In genomic region chr17:55520402-55520801, GRCh38 we compare ENCODE assay signal across 26 cellular contexts. TPM values are rescaled to one million over a fixed set of nuclear protein-coding genes. Genes with fewer than 3 reads are reported as not detected.
DNase-seq lines count a peak whose midpoint lies in the region; ATAC-seq and TF ChIP-seq lines count a peak whose summit lies in the region.
"Had no signal": no experiment of that assay in that cellular context is flagged by ENCODE, and none has a peak within 500 bp of the region (broad histone marks: within the 10 kb centered on the region; RNA-seq: fewer than 3 reads in every experiment).

No MANE protein-coding gene starts in this region.

- no peaks in the 10 kb centered on the region for H3K9me3 ChIP-seq in mammary epithelial cell (replicated peaks; ENCODE audit: insufficient read depth, low read length)
- no peaks in the 10 kb centered on the region for H3K9me3 ChIP-seq in breast epithelium
- no peaks in the 10 kb centered on the region for H3K9me3 ChIP-seq in BLaER1 treated with 17β-estradiol and CSF1 and Interleukin-3, amounts not matched to agents 10 nM and 100 nM (replicated peaks in 1 of 11)
- H3K9me3 ChIP-seq in Karpas-422 (ENCODE audit: low read length) = no peaks in the 10 kb centered on the region
- no peaks in the 10 kb centered on the region for H3K9me3 ChIP-seq in left ventricle myocardium inferior (replicated peaks)
- H3K9me3 ChIP-seq: A549, BE2C, BLaER1, Caco-2 had no signal

- H3K4me1 ChIP-seq in mammary epithelial cell (ENCODE audit: insufficient read depth, low read length) (no peaks in the 10 kb centered on the region), breast epithelium (no peaks in the 10 kb centered on the region), Karpas-422 (ENCODE audit: low read length) (peaks cover 11% of the 10 kb centered on the region), left ventricle myocardium inferior (no peaks in the 10 kb centered on the region)
- peaks cover 0 to 25% (median 12%) of the 10 kb centered on the region in 10 experiments; a peak in 11 of 20 replicates for H3K4me1 ChIP-seq in BLaER1 treated with 17β-estradiol and CSF1 and Interleukin-3, amounts not matched to agents 10 nM and 100 nM
- H3K4me1 ChIP-seq: A549, BE2C, BLaER1, Caco-2 had no signal

- no peak for TF ChIP-seq CTCF in mammary epithelial cell (conservative IDR thresholded peaks at IDR 0.05 in 1 of 2, IDR thresholded peaks at IDR 0.05 in 1 of 2; ENCODE audit: extremely low read depth in 1 of 2, insufficient read depth in 1 of 2, low read depth in 1 of 2, low read length in 2 of 2)
- no peak for TF ChIP-seq CTCF in breast epithelium (IDR thresholded peaks at IDR 0.05)
- TF ChIP-seq CTCF in WTC11 (IDR thresholded peaks at IDR 0.05) = no peak
- TF ChIP-seq CTCF in left ventricle myocardium inferior (IDR thresholded peaks at IDR 0.05; ENCODE audit: borderline replicate concordance) = no peak

- H3K9me3 Mint-ChIP-seq in WTC11 = no peaks in the 10 kb centered on the region
- H3K9me3 Mint-ChIP-seq: CD4-positive, alpha-beta T cell; CD8-positive, alpha-beta T cell had no signal

- BruUV-seq in mammary epithelial cell (replicated peaks; lab: Mats Ljungman, UMichigan) = no TSS peak

- DNase-seq in mammary epithelial cell (peak; percentile 75), breast epithelium (ENCODE audit: low spot score in 2 of 2) (no peak), Karpas-422 (peak; percentile 16), WTC11 (ENCODE audit: low spot score) (no peak), NCI-H774 (lab: John Stamatoyannopoulos, UW) (no peak), left ventricle myocardium inferior (no peak)
- DNase-seq: BE2C; Caco-2; CD4-positive, alpha-beta T cell; CD8-positive, alpha-beta T cell; DMS 273 treated with DMSO at 0.1 percent for 48 hours; DMS153; DMS53; DMS79; DND-41; EL; GDM1 had no signal

- no peak overlapping the region for H3K4me3 Mint-ChIP-seq in WTC11
- H3K4me3 Mint-ChIP-seq: CD4-positive, alpha-beta T cell; CD8-positive, alpha-beta T cell had no signal

- H2AFZ ChIP-seq in mammary epithelial cell (ENCODE audit: low read depth, low read length) = no peak overlapping the region
- H2AFZ ChIP-seq in Karpas-422 (ENCODE audit: low read length) = no peak overlapping the region

- no peaks in the 10 kb centered on the region for H3K79me2 ChIP-seq in mammary epithelial cell (ENCODE audit: insufficient read depth, low read length)
- H3K79me2 ChIP-seq in Karpas-422 (ENCODE audit: low read length) = no peaks in the 10 kb centered on the region

- dilution Hi-C loops in mammary epithelial cell (cut with HindIII; ENCODE audit: low sequenced_read_pairs) = no loop called here

- CTCF ChIA-PET in mammary epithelial cell (lab: Charles Lee; ENCODE audit: low non-redundant PET) = no interaction called here
- CTCF ChIA-PET in WTC11 (lab: Charles Lee) = no interaction called here

- TF ChIP-seq POLR2A in breast epithelium (IDR thresholded peaks at IDR 0.05) = no peak

- ATAC-seq in WTC11 = no peak
- ATAC-seq: A549; CD8-positive, alpha-beta T cell; GM12878 had no signal

- H3K36me3 ChIP-seq in mammary epithelial cell (ENCODE audit: insufficient read depth, low read length) = no peaks in the 10 kb centered on the region
- H3K36me3 ChIP-seq in breast epithelium = no peaks in the 10 kb centered on the region
- no peaks in the 10 kb centered on the region for H3K36me3 ChIP-seq in BLaER1 treated with 17β-estradiol and CSF1 and Interleukin-3, amounts not matched to agents 10 nM and 100 nM
- no peaks in the 10 kb centered on the region for H3K36me3 ChIP-seq in Karpas-422 (ENCODE audit: insufficient read depth, low read length)
- no peaks in the 10 kb centered on the region for H3K36me3 ChIP-seq in left ventricle myocardium inferior
- H3K36me3 ChIP-seq: BE2C, BLaER1 had no signal

- H3K4me2 ChIP-seq in mammary epithelial cell (ENCODE audit: insufficient read depth, low read depth, low read length) (no peak overlapping the region), Karpas-422 (ENCODE audit: low read depth, low read length, poor library complexity, severe bottlenecking) (no peak overlapping the region)
- peak overlapping the region in 6 of 11 experiments; percentile 33 to 69 (median 58); a peak in 11 of 22 replicates for H3K4me2 ChIP-seq in BLaER1 treated with 17β-estradiol and CSF1 and Interleukin-3, amounts not matched to agents 10 nM and 100 nM
- H3K4me2 ChIP-seq: A549, BLaER1 had no signal

- WGBS in mammary epithelial cell (ENCODE audit: low coverage, missing lambda C conversion rate) = 25% methylated on average over 5 of the region's 5 CpGs

- H3K36me3 Mint-ChIP-seq in WTC11 = no peaks in the 10 kb centered on the region
- H3K36me3 Mint-ChIP-seq: CD8-positive, alpha-beta T cell had no signal

- intact Hi-C loops in mammary epithelial cell (cut with micrococcal nuclease) = no loop called here
- intact Hi-C loops in breast epithelium (cut with DNase I; ENCODE audit: low total_unique reads) = no loop called here
- intact Hi-C loops in left ventricle myocardium inferior (cut with micrococcal nuclease) = loop anchor here (10.0 kb wide), 1 partner anchor 304 kb away; no protein-coding TSS in a partner anchor

- H3K9ac ChIP-seq in mammary epithelial cell (ENCODE audit: insufficient read depth, low read length) = no peak overlapping the region
- H3K9ac ChIP-seq in BLaER1 treated with 17β-estradiol and CSF1 and Interleukin-3, amounts not matched to agents 10 nM and 100 nM = no peak overlapping the region
- H3K9ac ChIP-seq in Karpas-422 (ENCODE audit: low read length) = no peak overlapping the region
- H3K9ac ChIP-seq: BLaER1 had no signal

- in situ Hi-C loops in mammary epithelial cell (cut with MboI; ENCODE audit: low sequenced_read_pairs in 2 of 2) = loop anchor here (5.0 to 25.0 kb wide), 3 partner anchors 194 to 533 kb away; no protein-coding TSS in a partner anchor

- no peak overlapping the region for H3K4me3 ChIP-seq in mammary epithelial cell (replicated peaks in 1 of 3; ENCODE audit: insufficient read depth in 1 of 3, low read depth in 2 of 3, low read length in 3 of 3)
- no peak overlapping the region for H3K4me3 ChIP-seq in breast epithelium
- H3K4me3 ChIP-seq in BLaER1 treated with 17β-estradiol and CSF1 and Interleukin-3, amounts not matched to agents 10 nM and 100 nM = no peak overlapping the region
- no peak overlapping the region for H3K4me3 ChIP-seq in Karpas-422 (ENCODE audit: low read length)
- no peak overlapping the region for H3K4me3 ChIP-seq in left ventricle myocardium inferior
- H3K4me3 ChIP-seq: A549, BLaER1, GM12878 had no signal

- no peak overlapping the region for H3K27ac Mint-ChIP-seq in WTC11
- H3K27ac Mint-ChIP-seq: CD4-positive, alpha-beta T cell; CD8-positive, alpha-beta T cell had no signal

- H3K27me3 ChIP-seq in mammary epithelial cell (ENCODE audit: insufficient read depth, low read length) (peaks cover 3% of the 10 kb centered on the region), breast epithelium (peaks cover 0 to 3% of the 10 kb centered on the region in 2 donors), Karpas-422 (ENCODE audit: low read length) (no peaks in the 10 kb centered on the region), left ventricle myocardium inferior (ENCODE audit: low read depth) (peaks cover 47% of the 10 kb centered on the region)
- H3K27me3 ChIP-seq in BLaER1 treated with 17β-estradiol and CSF1 and Interleukin-3, amounts not matched to agents 10 nM and 100 nM = no peaks in the 10 kb centered on the region
- H3K27me3 ChIP-seq: BE2C, BLaER1 had no signal

- no peaks in the 10 kb centered on the region for H3K4me1 Mint-ChIP-seq in WTC11

- H4K20me1 ChIP-seq in mammary epithelial cell (ENCODE audit: insufficient read depth, low read length) = no peaks in the 10 kb centered on the region
- H4K20me1 ChIP-seq in BLaER1 treated with 17β-estradiol and CSF1 and Interleukin-3, amounts not matched to agents 10 nM and 100 nM = no peaks in the 10 kb centered on the region
- no peaks in the 10 kb centered on the region for H4K20me1 ChIP-seq in Karpas-422 (ENCODE audit: insufficient read depth, low read depth, low read length)
- H4K20me1 ChIP-seq: BLaER1 had no signal

- H3K27ac ChIP-seq in mammary epithelial cell (ENCODE audit: insufficient read depth, low read depth, low read length) = no peak overlapping the region
- H3K27ac ChIP-seq in breast epithelium = no peak overlapping the region
- H3K27ac ChIP-seq in BLaER1 treated with 17β-estradiol and CSF1 and Interleukin-3, amounts not matched to agents 10 nM and 100 nM = peak overlapping the region in 4 of 11 experiments; percentile 33 to 68 (median 60); a peak in 6 of 22 replicates
- H3K27ac ChIP-seq in Karpas-422 (ENCODE audit: low read length) = no peak overlapping the region
- H3K27ac ChIP-seq in left ventricle myocardium inferior (replicated peaks) = no peak overlapping the region
- H3K27ac ChIP-seq: 22Rv1, A549, BLaER1, C4-2B had no signal

- no peaks in the 10 kb centered on the region for H3K9me2 ChIP-seq in Karpas-422 (replicated peaks; ENCODE audit: insufficient read depth, low read length)

- POLR2A ChIA-PET in WTC11 (lab: Charles Lee) = no interaction called here

- H3K27me3 Mint-ChIP-seq in WTC11 (ENCODE audit: low read depth) = no peaks in the 10 kb centered on the region

TF ChIP-seq in WTC11, 78 proteins besides CTCF, POLR2A, EP300 and RAD21 (continues in another document):
- no peak for TF ChIP-seq ZNF121 (CRISPR knock-in tag; IDR thresholded peaks at IDR 0.05)

RNA-seq across cellular contexts. Expression of gene SMIM36, which starts 9.2 kb away (rescaled TPM):
- total RNA-seq in mammary epithelial cell = not detected
- polyA plus RNA-seq in mammary epithelial cell = not detected
- not detected for polyA minus RNA-seq in mammary epithelial cell
- not detected for total RNA-seq in breast epithelium
- not detected in 2 replicates for total RNA-seq in Karpas-422 (2014; rRNA removed; shearing (Covaris generic); ENCODE audit: low replicate concordance)
- not detected in 3 replicates for total RNA-seq in WTC11 (2021)
- total RNA-seq in left ventricle myocardium inferior = not detected
- total RNA-seq: A172; Caco-2; CD4-positive, alpha-beta T cell; CD8-positive, alpha-beta T cell; Daoy; G401; GM12878 had no signal
- polyA plus RNA-seq: A549, GM12878 had no signal

Comparison
In these comparisons a context has a peak if more than half of its experiments do, and no peak if none do; other contexts are left out.
1. DNase-seq: peak in mammary epithelial cell (single experiment) and Karpas-422 (single experiment); none in breast epithelium (0 of 2), WTC11 (single experiment), NCI-H774 (single experiment) and left ventricle myocardium inferior (single experiment).
2. H3K4me2 ChIP-seq: peak in BLaER1 treated with 17β-estradiol and CSF1 and Interleukin-3, amounts not matched to agents 10 nM and 100 nM (6 of 11); none in mammary epithelial cell (single experiment) and Karpas-422 (single experiment).